8 cellular contexts compared by ENCODE assay signal in genomic region chr4:113106076-113106475, GRCh38. TPM values are rescaled to one million over a fixed set of nuclear protein-coding genes. Genes with fewer than 3 reads are reported as not detected.
DNase-seq lines count a peak whose midpoint lies in the region; ATAC-seq and TF ChIP-seq lines count a peak whose summit lies in the region.

No MANE protein-coding gene starts in this region.

- H3K36me3 ChIP-seq in parathyroid adenoma (ENCODE audit: control insufficient read depth, insufficient read depth, low read length) = no peaks in the 10 kb centered on the region

- TF ChIP-seq CTCF in GM12872 (IDR thresholded peaks at IDR 0.05; ENCODE audit: insufficient read depth, low read depth, low read length) (0 out of 3 replicates have a peak, but pooled peaks have one; percentile 17), epithelial cell of proximal tubule (conservative IDR thresholded peaks at IDR 0.05; ENCODE audit: low read depth, low read length) (peak; percentile 55), parathyroid adenoma (IDR thresholded peaks at IDR 0.05) (peak; percentile 41)

- H3K9ac ChIP-seq in parathyroid adenoma = no peak overlapping the region

- H3K79me2 ChIP-seq in parathyroid adenoma = peaks cover 6% of the 10 kb centered on the region

- H3K4me3 ChIP-seq in epithelial cell of proximal tubule (ENCODE audit: low read depth, low read length) = no peak overlapping the region
- H3K4me3 ChIP-seq in parathyroid adenoma (ENCODE audit: low read depth, low read length) = no peak overlapping the region

- H2AFZ ChIP-seq in parathyroid adenoma = no peak overlapping the region

- no peaks in the 10 kb centered on the region for H3K9me3 ChIP-seq in parathyroid adenoma (ENCODE audit: control insufficient read depth, low read length)

- no peak overlapping the region for H3K4me2 ChIP-seq in parathyroid adenoma (ENCODE audit: low read length)

- H3K27ac ChIP-seq in parathyroid adenoma = no peak overlapping the region

- no peak overlapping the region for H3K4me3 Mint-ChIP-seq in stimulated activated naive CD8-positive, alpha-beta T cell treated with anti-CD3 and anti-CD28 coated beads, Interleukin-15, amount 100 ng/mL, for 72 hours

- no peaks in the 10 kb centered on the region for H3K9me3 Mint-ChIP-seq in stimulated activated naive CD8-positive, alpha-beta T cell treated with anti-CD3 and anti-CD28 coated beads, Interleukin-15, amount 100 ng/mL, for 72 hours

- no peaks in the 10 kb centered on the region for H3K4me1 ChIP-seq in parathyroid adenoma

- ATAC-seq in stimulated activated naive CD8-positive, alpha-beta T cell treated with anti-CD3 and anti-CD28 coated beads, Interleukin-15, amount 100 ng/mL, for 72 hours = no peak

- no peaks in the 10 kb centered on the region for H3K27me3 ChIP-seq in parathyroid adenoma (ENCODE audit: control insufficient read depth, insufficient read depth, low read length)

- H3K4me1 Mint-ChIP-seq in stimulated activated naive CD8-positive, alpha-beta T cell treated with anti-CD3 and anti-CD28 coated beads, Interleukin-15, amount 100 ng/mL, for 72 hours = no peaks in the 10 kb centered on the region

- H3K27ac Mint-ChIP-seq in stimulated activated naive CD8-positive, alpha-beta T cell treated with anti-CD3 and anti-CD28 coated beads, Interleukin-15, amount 100 ng/mL, for 72 hours = no peak overlapping the region

- H3K27me3 Mint-ChIP-seq in stimulated activated naive CD8-positive, alpha-beta T cell treated with anti-CD3 and anti-CD28 coated beads, Interleukin-15, amount 100 ng/mL, for 72 hours = peaks cover 20% of the 10 kb centered on the region

- DNase-seq in NCI-H2227 treated with DMSO at 0.1 percent for 48 hours (lab: John Stamatoyannopoulos, UW) = peak; percentile 6
- no peak for DNase-seq in epithelial cell of proximal tubule (ENCODE audit: low read depth)
- DNase-seq in NCI-H524 treated with DMSO at 0.1 percent for 48 hours (lab: John Stamatoyannopoulos, UW) = no peak
- DNase-seq in UCSD-AML1 (lab: John Stamatoyannopoulos, UW; ENCODE audit: unreplicated experiment) = no peak
- DNase-seq in stimulated activated naive CD8-positive, alpha-beta T cell treated with anti-CD3 and anti-CD28 coated beads, Interleukin-15, amount 100 ng/mL, for 72 hours = no peak
- no peak for DNase-seq in stimulated activated CD4-positive, alpha-beta T cell treated with anti-CD3 and anti-CD28 coated beads, Interleukin-2, amount 100 ng/mL, for 48 hours

RNA-seq across cellular contexts. Expression of gene ANK2, which starts 56.6 kb away (rescaled TPM):
- 3.8 and 6.5 TPM in 2 replicates for total RNA-seq in epithelial cell of proximal tubule
